In the genomic region with DNA sequence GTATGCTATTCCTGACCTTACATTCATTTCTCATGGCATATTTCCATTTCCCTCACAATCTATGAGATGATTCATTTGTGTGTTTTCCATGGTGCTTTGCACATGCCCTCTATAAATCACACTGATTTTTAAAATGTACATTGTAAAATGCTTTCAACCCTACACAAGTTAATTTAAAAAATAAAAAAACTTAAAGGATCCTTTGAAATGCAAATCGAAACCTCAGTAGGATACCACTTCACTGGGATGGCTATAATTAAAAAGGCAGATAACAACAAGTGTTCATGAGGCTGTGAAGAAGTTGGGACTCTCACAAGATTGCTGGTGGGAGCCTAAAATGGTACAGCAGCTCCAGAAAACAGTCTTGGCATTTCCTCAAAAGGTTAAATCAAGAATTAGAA, we compare ENCODE assay signal across 17 cellular contexts.
DNase-seq lines count a peak whose midpoint lies in the region; ATAC-seq and TF ChIP-seq lines count a peak whose summit lies in the region.
"Had no signal": no experiment of that assay in that cellular context is flagged by ENCODE, and none has a peak within 500 bp of the region (broad histone marks: within the 10 kb centered on the region; RNA-seq: fewer than 3 reads in every experiment).

No MANE protein-coding gene starts in this region.

- H3K4me2 ChIP-seq in GM23248 (ENCODE audit: unreplicated experiment) (no peak overlapping the region), mesenchymal stem cell (ENCODE audit: low read length, poor library complexity, severe bottlenecking) (no peak overlapping the region)

- H3K9me3 ChIP-seq in GM23248 (ENCODE audit: low read depth) (no peaks in the 10 kb centered on the region), mesenchymal stem cell (ENCODE audit: control insufficient read depth, low read length) (peaks cover 2% of the 10 kb centered on the region)
- H3K9me3 ChIP-seq: left lung, pancreas had no signal

- H3F3A ChIP-seq in GM23248 (ENCODE audit: insufficient read depth): no peaks in the 10 kb centered on the region

- H3K9ac ChIP-seq in GM23248: no peak overlapping the region
- H3K9ac ChIP-seq in mesenchymal stem cell (ENCODE audit: low read length): no peak overlapping the region

- H3K18ac ChIP-seq in mesenchymal stem cell (ENCODE audit: low read depth in 1 of 2, low read length in 2 of 2): no peak overlapping the region

- H3K23ac ChIP-seq in mesenchymal stem cell (ENCODE audit: low read length in 2 of 2): no peak overlapping the region

- H2BK15ac ChIP-seq in mesenchymal stem cell (ENCODE audit: low read depth, poor library complexity, severe bottlenecking): no peak overlapping the region

- no peak overlapping the region for H4K8ac ChIP-seq in mesenchymal stem cell (ENCODE audit: low read length)

- H3K9me2 ChIP-seq in GM23248 (ENCODE audit: insufficient read depth): no peaks in the 10 kb centered on the region

- no peak overlapping the region for H2BK5ac ChIP-seq in mesenchymal stem cell (ENCODE audit: low read depth, low read length, poor library complexity, severe bottlenecking)

- no peak overlapping the region for H3K27ac ChIP-seq in GM23248
- peak overlapping the region; percentile 97 for H3K27ac ChIP-seq in brain microvascular endothelial cell
- peak overlapping the region; percentile 25 for H3K27ac ChIP-seq in mesenchymal stem cell (ENCODE audit: low read length, poor library complexity, severe bottlenecking)
- H3K27ac ChIP-seq: left lung, pancreas had no signal

- H3K4me3 ChIP-seq in GM23248: no peak overlapping the region
- H3K4me3 ChIP-seq in brain microvascular endothelial cell (ENCODE audit: low read depth, low read length): no peak overlapping the region
- no peak overlapping the region for H3K4me3 ChIP-seq in mesenchymal stem cell (ENCODE audit: insufficient read depth in 1 of 2, low read depth in 1 of 2, low read length in 2 of 2)
- H3K4me3 ChIP-seq: K562, left lung, pancreas had no signal

- WGBS in GM23248 (ENCODE audit: low coverage in 1 of 2, low lambda C conversion rate in 2 of 2, missing lambda C conversion rate in 2 of 2), 2 experiments: 53 to 54% methylated on average over 1 of the region's 1 CpG
- WGBS in mesenchymal stem cell: no CpG with 5 or more reads among the region's 1 CpG

- peaks cover 9% of the 10 kb centered on the region; the same call in 1 of the 2 replicates for H3K27me3 ChIP-seq in GM23248 (replicated peaks; ENCODE audit: insufficient read depth)
- H3K27me3 ChIP-seq in brain microvascular endothelial cell (replicated peaks): no peaks in the 10 kb centered on the region
- H3K27me3 ChIP-seq in mesenchymal stem cell (ENCODE audit: control insufficient read depth in 1 of 2, insufficient read depth in 1 of 2, low read length in 2 of 2): no peaks in the 10 kb centered on the region
- H3K27me3 ChIP-seq: left lung, pancreas had no signal

- H2AFZ ChIP-seq in GM23248 (no peak overlapping the region), mesenchymal stem cell (ENCODE audit: low read depth, low read length) (no peak overlapping the region)

- no peaks in the 10 kb centered on the region for H4K20me1 ChIP-seq in GM23248 (ENCODE audit: insufficient read depth)

- H2BK12ac ChIP-seq in mesenchymal stem cell (ENCODE audit: low read length in 2 of 2): no peak overlapping the region

- no peak overlapping the region for H2AK5ac ChIP-seq in mesenchymal stem cell (ENCODE audit: low read length, severe bottlenecking)

- DNase-seq in GM23248: peak; percentile 26
- peak; percentile 46 for DNase-seq in LHCN-M2 (ENCODE audit: low read depth)
- DNase-seq in brain microvascular endothelial cell: no peak
- no peak for DNase-seq in mesenchymal stem cell
- DNase-seq in stimulated activated CD4-positive, alpha-beta T cell treated with anti-CD3 and anti-CD28 coated beads, Interleukin-2, amount 100 ng/mL, for 24 hours: no peak
- no peak for DNase-seq in activated naive CD4-positive, alpha-beta T cell (lab: John Stamatoyannopoulos, UW)
- DNase-seq: activated CD4-positive, alpha-beta T cell treated with anti-CD3 and anti-CD28 coated beads for 4 hours; activated gamma-delta T cell; anterior cingulate cortex; CD4-positive, alpha-beta memory T cell; GOT3; left lung; pancreas had no signal

- in situ Hi-C loops in GM23248 (cut with MboI) (no loop called here), brain microvascular endothelial cell (cut with HindIII; ENCODE audit: low pct_ligation_motif_present, low sequenced_read_pairs) (no loop called here)

- no peak overlapping the region for H3K14ac ChIP-seq in mesenchymal stem cell (ENCODE audit: low read length in 2 of 2)

- H3K4ac ChIP-seq in mesenchymal stem cell (ENCODE audit: low read depth in 1 of 2, low read length in 2 of 2): no peak overlapping the region

- peaks cover 13% of the 10 kb centered on the region; the same call in 1 of the 2 replicates for H3K4me1 ChIP-seq in GM23248 (ENCODE audit: insufficient read depth)
- H3K4me1 ChIP-seq in mesenchymal stem cell (ENCODE audit: control insufficient read depth, insufficient read depth, low read depth, low read length): no peaks in the 10 kb centered on the region
- H3K4me1 ChIP-seq: pancreas had no signal

- no peaks in the 10 kb centered on the region for H3K79me1 ChIP-seq in mesenchymal stem cell (replicated peaks; ENCODE audit: low read length, poor library complexity, severe bottlenecking)

- no peaks in the 10 kb centered on the region for H3K79me2 ChIP-seq in GM23248 (ENCODE audit: insufficient read depth)

- no peak overlapping the region for H4K91ac ChIP-seq in mesenchymal stem cell (ENCODE audit: low read length)

- ATAC-seq in HG02623 (IDR thresholded peaks at IDR 0.05; ENCODE audit: unreplicated experiment): no peak
- ATAC-seq in HG03469 (IDR thresholded peaks at IDR 0.05; ENCODE audit: unreplicated experiment): no peak
- ATAC-seq: K562, left lung, pancreas, sciatic nerve had no signal

- H2BK120ac ChIP-seq in mesenchymal stem cell (ENCODE audit: low read depth, low read length): no peak overlapping the region

- H3K36me3 ChIP-seq in GM23248 (ENCODE audit: low read depth) (no peaks in the 10 kb centered on the region), brain microvascular endothelial cell (replicated peaks) (no peaks in the 10 kb centered on the region), mesenchymal stem cell (ENCODE audit: control insufficient read depth in 1 of 2, insufficient read depth in 2 of 2, low read depth in 1 of 2, low read length in 2 of 2) (no peaks in the 10 kb centered on the region)
- H3K36me3 ChIP-seq: left lung, pancreas had no signal

- TF ChIP-seq CTCF in brain microvascular endothelial cell (IDR thresholded peaks at IDR 0.05; ENCODE audit: low read depth, low read length, missing control alignments): no peak

Comparison
In these comparisons a context has a peak if more than half of its experiments do, and no peak if none do; other contexts are left out.
1. DNase-seq: peak in GM23248 (single experiment) and LHCN-M2 (single experiment); none in brain microvascular endothelial cell (single experiment), mesenchymal stem cell (single experiment), stimulated activated CD4-positive, alpha-beta T cell treated with anti-CD3 and anti-CD28 coated beads, Interleukin-2, amount 100 ng/mL, for 24 hours (0 of 2) and activated naive CD4-positive, alpha-beta T cell (0 of 4).